ENCODE assay signal across 34 cellular contexts in genomic region chr9:111258209-111258877, GRCh38.
"Had no signal": no experiment of that assay in that cellular context is flagged by ENCODE, and none has a peak within 500 bp of the region (broad histone marks: within the 10 kb centered on the region; RNA-seq: fewer than 3 reads in every experiment).

No MANE protein-coding gene starts in this region.

- H3K27ac ChIP-seq: ascending aorta, cardiac muscle cell, PC-9, RWPE1, VCaP had no signal

- H2AFZ ChIP-seq: PC-9 had no signal

- H3K4me3 ChIP-seq: ascending aorta, cardiac muscle cell, PC-9 had no signal

- H3K4me2 ChIP-seq: PC-9 had no signal

- DNase-seq: activated B cell treated with CpG ODN at 0.5 μM for 24 hours; activated CD4-positive, alpha-beta memory T cell treated with anti-CD3 and anti-CD28 coated beads for 36 hours; activated CD4-positive, alpha-beta T cell treated with anti-CD3 and anti-CD28 coated beads for 4 hours; activated CD4-positive, alpha-beta T cell treated with anti-CD3 and anti-CD28 coated beads, Interleukin-2, amount 50 U/mL, for 1 hour; activated CD4-positive, CD25-positive, alpha-beta regulatory T cell treated with anti-CD3 and anti-CD28 coated beads, Interleukin-2, amount 50 U/mL, for 72 hours; activated CD8-positive, alpha-beta memory T cell treated with anti-CD3 and anti-CD28 coated beads, Interleukin-2, amount 10 ng/mL, durations not matched to agents 7 days and 5 days; activated CD8-positive, alpha-beta memory T cell treated with anti-CD3 and anti-CD28 coated beads, Interleukin-2, amount 50 U/mL, for 48 hours; activated effector memory CD4-positive, alpha-beta T cell treated with anti-CD3 and anti-CD28 coated beads, Interleukin-2, amount 50 U/mL, for 16 hours; activated naive CD4-positive, alpha-beta T cell; activated naive CD8-positive, alpha-beta T cell treated with anti-CD3 and anti-CD28 coated beads, Interleukin-2, amount 10 ng/mL, durations not matched to agents 7 days and 5 days; activated T-cell treated with anti-CD3 and anti-CD28 coated beads, Interleukin-2, amount 50 U/mL, for 48 hours; amygdala; MM.1S; MV-4-11; NCI-H1092; NCI-H1436 treated with DMSO at 0.1 percent for 48 hours; NCI-H1694 treated with DMSO at 0.1 percent for 48 hours; NCI-H2029; NCI-H345; NCI-H524 treated with DMSO at 0.1 percent for 48 hours; NCI-H748 treated with DMSO at 0.1 percent for 48 hours; NK-92 treated with Interleukin-12 subunit alpha and Interleukin-12 subunit beta, amount 100 ng/mL, for 24 hours; PC-9; SIG-M5; SW 1271; T-helper 1 cell; T-helper 2 cell; T-helper 9 cell had no signal

- H3K27me3 ChIP-seq: ascending aorta, cardiac muscle cell had no signal

- H3K4me1 ChIP-seq: ascending aorta had no signal

- H3K9me3 ChIP-seq: ascending aorta had no signal

- ATAC-seq: activated CD8-positive, alpha-beta memory T cell treated with anti-CD3 and anti-CD28 coated beads, Interleukin-2, amount 10 ng/mL, durations not matched to agents 7 days and 5 days; activated T-helper 17 cell treated with anti-CD3 and anti-CD28 coated beads, Interleukin-2, amount 50 U/mL, for 72 hours; Right ventricle myocardium inferior had no signal

- H3K36me3 ChIP-seq: ascending aorta, cardiac muscle cell had no signal
